ENCODE assay signal across 1 cellular context in the genomic region with DNA sequence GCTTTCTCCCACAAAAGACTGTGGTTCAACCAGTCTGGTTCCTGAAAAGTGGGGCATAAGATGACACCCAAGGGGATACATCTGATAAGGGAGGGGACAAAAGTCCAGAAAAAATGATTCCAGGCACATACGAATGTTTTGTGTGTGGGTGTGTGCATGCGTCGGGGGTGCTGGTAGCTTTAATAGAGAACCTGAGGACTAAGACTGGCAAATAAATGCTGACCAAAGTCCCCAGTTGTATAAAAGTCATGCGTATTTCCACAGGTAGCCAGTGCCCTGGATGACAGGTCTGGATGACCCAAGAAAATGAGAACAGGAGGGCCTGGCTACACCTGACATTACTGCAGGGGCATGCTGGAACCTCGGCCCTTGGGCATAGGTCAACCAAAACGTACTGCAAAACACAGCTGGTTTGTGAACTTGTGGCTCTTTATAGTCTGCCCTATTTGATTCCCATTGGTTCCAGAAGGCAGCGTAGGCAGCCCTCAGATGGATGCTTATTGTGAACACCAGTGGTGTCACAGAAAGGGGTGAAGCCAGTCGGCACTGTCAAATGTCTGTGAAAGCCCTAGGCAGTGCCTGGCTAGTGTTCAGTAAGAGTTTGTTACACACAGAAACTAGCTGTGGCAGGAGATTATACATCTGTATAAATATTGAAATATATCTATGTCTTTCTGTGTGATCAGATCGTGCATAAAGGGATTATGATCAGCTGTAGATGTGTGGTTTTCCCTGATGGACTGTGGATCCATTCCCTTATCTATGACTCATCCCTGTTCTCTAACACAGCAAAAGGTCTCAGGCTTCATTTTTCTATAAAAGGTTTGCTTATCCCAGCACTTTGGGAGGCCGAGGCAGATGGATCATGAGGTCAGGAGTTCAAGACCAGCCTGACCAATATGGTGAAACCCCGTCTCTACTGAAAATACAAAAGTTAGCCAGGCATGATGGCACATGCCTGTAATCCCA.
TF ChIP-seq lines count a peak whose summit lies in the region.

No MANE protein-coding gene starts in this region.

TF ChIP-seq in liver, 16 proteins besides CTCF, POLR2A, EP300 and RAD21 (continued from another document):
- TF ChIP-seq, protein P1, sequence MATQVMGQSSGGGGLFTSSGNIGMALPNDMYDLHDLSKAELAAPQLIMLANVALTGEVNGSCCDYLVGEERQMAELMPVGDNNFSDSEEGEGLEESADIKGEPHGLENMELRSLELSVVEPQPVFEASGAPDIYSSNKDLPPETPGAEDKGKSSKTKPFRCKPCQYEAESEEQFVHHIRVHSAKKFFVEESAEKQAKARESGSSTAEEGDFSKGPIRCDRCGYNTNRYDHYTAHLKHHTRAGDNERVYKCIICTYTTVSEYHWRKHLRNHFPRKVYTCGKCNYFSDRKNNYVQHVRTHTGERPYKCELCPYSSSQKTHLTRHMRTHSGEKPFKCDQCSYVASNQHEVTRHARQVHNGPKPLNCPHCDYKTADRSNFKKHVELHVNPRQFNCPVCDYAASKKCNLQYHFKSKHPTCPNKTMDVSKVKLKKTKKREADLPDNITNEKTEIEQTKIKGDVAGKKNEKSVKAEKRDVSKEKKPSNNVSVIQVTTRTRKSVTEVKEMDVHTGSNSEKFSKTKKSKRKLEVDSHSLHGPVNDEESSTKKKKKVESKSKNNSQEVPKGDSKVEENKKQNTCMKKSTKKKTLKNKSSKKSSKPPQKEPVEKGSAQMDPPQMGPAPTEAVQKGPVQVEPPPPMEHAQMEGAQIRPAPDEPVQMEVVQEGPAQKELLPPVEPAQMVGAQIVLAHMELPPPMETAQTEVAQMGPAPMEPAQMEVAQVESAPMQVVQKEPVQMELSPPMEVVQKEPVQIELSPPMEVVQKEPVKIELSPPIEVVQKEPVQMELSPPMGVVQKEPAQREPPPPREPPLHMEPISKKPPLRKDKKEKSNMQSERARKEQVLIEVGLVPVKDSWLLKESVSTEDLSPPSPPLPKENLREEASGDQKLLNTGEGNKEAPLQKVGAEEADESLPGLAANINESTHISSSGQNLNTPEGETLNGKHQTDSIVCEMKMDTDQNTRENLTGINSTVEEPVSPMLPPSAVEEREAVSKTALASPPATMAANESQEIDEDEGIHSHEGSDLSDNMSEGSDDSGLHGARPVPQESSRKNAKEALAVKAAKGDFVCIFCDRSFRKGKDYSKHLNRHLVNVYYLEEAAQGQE (IDR thresholded peaks at IDR 0.05), result peak; percentile 76
- no peak for TF ChIP-seq NR2F2 (IDR thresholded peaks at IDR 0.05)
- peak in 1 of 2 donors; percentile 37 for TF ChIP-seq GABPA (IDR thresholded peaks at IDR 0.05 in 1 of 2, conservative IDR thresholded peaks at IDR 0.05 in 1 of 2)
- TF ChIP-seq YY1 (IDR thresholded peaks at IDR 0.05), result peak; percentile 76
- TF ChIP-seq, protein P2, sequence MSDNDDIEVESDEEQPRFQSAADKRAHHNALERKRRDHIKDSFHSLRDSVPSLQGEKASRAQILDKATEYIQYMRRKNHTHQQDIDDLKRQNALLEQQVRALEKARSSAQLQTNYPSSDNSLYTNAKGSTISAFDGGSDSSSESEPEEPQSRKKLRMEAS (IDR thresholded peaks at IDR 0.05), result peak; percentile 82
- TF ChIP-seq, protein P3, sequence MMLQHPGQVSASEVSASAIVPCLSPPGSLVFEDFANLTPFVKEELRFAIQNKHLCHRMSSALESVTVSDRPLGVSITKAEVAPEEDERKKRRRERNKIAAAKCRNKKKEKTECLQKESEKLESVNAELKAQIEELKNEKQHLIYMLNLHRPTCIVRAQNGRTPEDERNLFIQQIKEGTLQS (IDR thresholded peaks at IDR 0.05), result no peak
- no peak for TF ChIP-seq FOXA1 (IDR thresholded peaks at IDR 0.05)
- peak; percentile 88 for TF ChIP-seq HNF4G (IDR thresholded peaks at IDR 0.05)
- TF ChIP-seq TAF1 (conservative IDR thresholded peaks at IDR 0.05), result no peak
- TF ChIP-seq, protein P4, sequence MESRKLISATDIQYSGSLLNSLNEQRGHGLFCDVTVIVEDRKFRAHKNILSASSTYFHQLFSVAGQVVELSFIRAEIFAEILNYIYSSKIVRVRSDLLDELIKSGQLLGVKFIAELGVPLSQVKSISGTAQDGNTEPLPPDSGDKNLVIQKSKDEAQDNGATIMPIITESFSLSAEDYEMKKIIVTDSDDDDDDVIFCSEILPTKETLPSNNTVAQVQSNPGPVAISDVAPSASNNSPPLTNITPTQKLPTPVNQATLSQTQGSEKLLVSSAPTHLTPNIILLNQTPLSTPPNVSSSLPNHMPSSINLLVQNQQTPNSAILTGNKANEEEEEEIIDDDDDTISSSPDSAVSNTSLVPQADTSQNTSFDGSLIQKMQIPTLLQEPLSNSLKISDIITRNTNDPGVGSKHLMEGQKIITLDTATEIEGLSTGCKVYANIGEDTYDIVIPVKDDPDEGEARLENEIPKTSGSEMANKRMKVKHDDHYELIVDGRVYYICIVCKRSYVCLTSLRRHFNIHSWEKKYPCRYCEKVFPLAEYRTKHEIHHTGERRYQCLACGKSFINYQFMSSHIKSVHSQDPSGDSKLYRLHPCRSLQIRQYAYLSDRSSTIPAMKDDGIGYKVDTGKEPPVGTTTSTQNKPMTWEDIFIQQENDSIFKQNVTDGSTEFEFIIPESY (IDR thresholded peaks at IDR 0.05), result peak; percentile 82
- TF ChIP-seq FOXA2 (IDR thresholded peaks at IDR 0.05), result peak; percentile 66
